Comparison of ENCODE assay signal across 15 cellular contexts in genomic region chr9:36141761-36142160, GRCh38. TPM values are rescaled to one million over a fixed set of nuclear protein-coding genes. Genes with fewer than 3 reads are reported as not detected.
DNase-seq lines count a peak whose midpoint lies in the region; ATAC-seq and TF ChIP-seq lines count a peak whose summit lies in the region.
"Had no signal": no experiment of that assay in that cellular context is flagged by ENCODE, and none has a peak within 500 bp of the region (broad histone marks: within the 10 kb centered on the region; RNA-seq: fewer than 3 reads in every experiment).

No MANE protein-coding gene starts in this region.

- no peak for DNase-seq in CD14-positive monocyte (ENCODE audit: low spot score)
- no peak for DNase-seq in amygdala (lab: John Stamatoyannopoulos, UW)
- no peak for DNase-seq in caudate nucleus (lab: John Stamatoyannopoulos, UW)
- DNase-seq: activated CD8-positive, alpha-beta memory T cell treated with anti-CD3 and anti-CD28 coated beads, Interleukin-2, amount 50 U/mL, for 4 hours; GDM1; GOT3; left ventricle myocardium superior; NCI-H2029; SHP77 had no signal

- ATAC-seq in gastroesophageal sphincter = no peak
- ATAC-seq in GM18519 (IDR thresholded peaks at IDR 0.05; ENCODE audit: low FRiP score, unreplicated experiment) = no peak
- ATAC-seq: left ventricle myocardium superior had no signal

- peaks cover 9% of the 10 kb centered on the region for H4K20me1 ChIP-seq in Loucy (ENCODE audit: insufficient read depth, low read length, poor library complexity, severe bottlenecking)

- TF ChIP-seq CTCF in CD14-positive monocyte (IDR thresholded peaks at IDR 0.05) = no peak
- no peak for TF ChIP-seq CTCF in Loucy (conservative IDR thresholded peaks at IDR 0.05; ENCODE audit: low read length)
- TF ChIP-seq CTCF in gastroesophageal sphincter (IDR thresholded peaks at IDR 0.05) = no peak

- H3K9ac ChIP-seq in Loucy (ENCODE audit: low read depth, low read length, poor library complexity, severe bottlenecking) = no peak overlapping the region
- no peak overlapping the region for H3K9ac ChIP-seq in skeletal muscle tissue (ENCODE audit: low read depth in 1 of 3, low read length in 3 of 3)

- H3K27ac Mint-ChIP-seq in CD14-positive monocyte = peak overlapping the region; percentile 95 to 98 (median 98)

- peaks cover 85% of the 10 kb centered on the region for H3K4me1 ChIP-seq in Loucy (ENCODE audit: insufficient read depth, low read length, poor library complexity, severe bottlenecking)
- H3K4me1 ChIP-seq in gastroesophageal sphincter = peaks cover 3 to 92% (median 61%) of the 10 kb centered on the region in 3 donors
- H3K4me1 ChIP-seq in skeletal muscle tissue (ENCODE audit: control insufficient read depth in 3 of 3, insufficient read depth in 3 of 3, low read length in 3 of 3) = peaks cover 27 to 38% (median 36%) of the 10 kb centered on the region in 3 donors

- H3K79me2 ChIP-seq in Loucy (ENCODE audit: insufficient read depth, low read length) = peaks cover 74% of the 10 kb centered on the region

- peaks cover 0 to 4% (median 0%) of the 10 kb centered on the region in 3 donors for H3K27me3 Mint-ChIP-seq in CD14-positive monocyte (ENCODE audit: low read depth in 3 of 3)

- H3K9me2 ChIP-seq in Loucy (replicated peaks; ENCODE audit: low read depth, low read length) = no peaks in the 10 kb centered on the region

- WGBS in gastroesophageal sphincter (ENCODE audit: low coverage in 1 of 2), 2 donors = 72 to 100% methylated on average over 1 to 6 of the region's 7 CpGs

- H3K4me2 ChIP-seq in Loucy (ENCODE audit: low read depth, low read length, poor library complexity, severe bottlenecking) = peak overlapping the region; percentile 90

- peaks cover 0 to 3% (median 0%) of the 10 kb centered on the region in 7 donors for H3K9me3 Mint-ChIP-seq in CD14-positive monocyte

- H3K36me3 ChIP-seq in Loucy (ENCODE audit: insufficient read depth, low read length) (no peaks in the 10 kb centered on the region), gastroesophageal sphincter (peaks cover 0 to 6% of the 10 kb centered on the region in 2 donors), skeletal muscle tissue (ENCODE audit: control insufficient read depth in 3 of 3, insufficient read depth in 3 of 3, low read length in 3 of 3) (peaks cover 0 to 4% (median 0%) of the 10 kb centered on the region in 3 donors)
- H3K36me3 ChIP-seq: pancreas had no signal

- H2AFZ ChIP-seq in Loucy (ENCODE audit: low read length) = no peak overlapping the region

- intact Hi-C loops in CD14-positive monocyte (cut with micrococcal nuclease) = no loop called here

- no peaks in the 10 kb centered on the region for H3F3A ChIP-seq in Loucy (ENCODE audit: low read depth)

- H3K9me3 ChIP-seq in Loucy (ENCODE audit: insufficient read depth, low read depth, low read length) (no peaks in the 10 kb centered on the region), gastroesophageal sphincter (peaks cover 0 to 5% (median 0%) of the 10 kb centered on the region in 3 donors), skeletal muscle tissue (ENCODE audit: control insufficient read depth in 3 of 3, low read length in 3 of 3) (peaks cover 0 to 3% (median 0%) of the 10 kb centered on the region in 3 donors)
- H3K9me3 ChIP-seq: pancreas had no signal

- H3K4me3 Mint-ChIP-seq in CD14-positive monocyte = no peak overlapping the region

- peak overlapping the region; percentile 82 to 95 (median 93) for H3K27ac ChIP-seq in gastroesophageal sphincter
- H3K27ac ChIP-seq in skeletal muscle tissue (ENCODE audit: low read depth, low read length) = peak overlapping the region; percentile 75
- no peak overlapping the region for H3K27ac ChIP-seq in caudate nucleus (ENCODE audit: low read depth, low read length)

- TF ChIP-seq POLR2A in gastroesophageal sphincter (IDR thresholded peaks at IDR 0.05) = no peak

- peaks cover 53 to 75% of the 10 kb centered on the region in 2 donors for H3K36me3 Mint-ChIP-seq in CD14-positive monocyte

- H3K4me3 ChIP-seq in Loucy (ENCODE audit: low read length, poor library complexity, severe bottlenecking) = no peak overlapping the region
- no peak overlapping the region for H3K4me3 ChIP-seq in gastroesophageal sphincter
- H3K4me3 ChIP-seq in skeletal muscle tissue (ENCODE audit: low read length in 3 of 3) = no peak overlapping the region
- H3K4me3 ChIP-seq: pancreas had no signal

- H3K4me1 Mint-ChIP-seq in CD14-positive monocyte = peaks cover 98% of the 10 kb centered on the region

- no peaks in the 10 kb centered on the region for H3K27me3 ChIP-seq in Loucy (ENCODE audit: insufficient read depth, low read length, poor library complexity, severe bottlenecking)
- H3K27me3 ChIP-seq in gastroesophageal sphincter = no peaks in the 10 kb centered on the region
- H3K27me3 ChIP-seq in skeletal muscle tissue (ENCODE audit: control insufficient read depth in 3 of 3, insufficient read depth in 3 of 3, low read length in 3 of 3) = peaks cover 2 to 19% (median 8%) of the 10 kb centered on the region in 3 donors
- H3K27me3 ChIP-seq: pancreas had no signal

- no peak for TF ChIP-seq EP300 in gastroesophageal sphincter (IDR thresholded peaks at IDR 0.05)

RNA-seq across cellular contexts. Expression of gene GLIPR2, which starts 5.2 kb away (rescaled TPM):
- polyA plus RNA-seq in CD14-positive monocyte = 100 to 1,000 TPM; 520 to 528 TPM
- 10 to 100 TPM; 52.8 to 76.8 (median 59.8) TPM for total RNA-seq in gastroesophageal sphincter
- total RNA-seq in skeletal muscle tissue = 69.4 TPM

RNA-seq across cellular contexts. Expression of gene CCIN, which starts 27.4 kb away (rescaled TPM):
- under 1 TPM; 0.11 to 0.35 TPM for polyA plus RNA-seq in CD14-positive monocyte
- 1 to 10 TPM in 2 of 4 donors, under 1 TPM in 1, not detected in 1; 0.31 to 1.7 (median 1.5) TPM for total RNA-seq in gastroesophageal sphincter
- total RNA-seq in skeletal muscle tissue = 1.0 TPM
- polyA plus RNA-seq: esophagus had no signal

RNA-seq across cellular contexts. Expression of gene CLTA, which starts 49.0 kb away (rescaled TPM):
- polyA plus RNA-seq in CD14-positive monocyte = 100 to 1,000 TPM; 225 to 262 TPM
- 100 to 1,000 TPM; 136 to 195 (median 158) TPM for total RNA-seq in gastroesophageal sphincter
- 114 TPM for total RNA-seq in skeletal muscle tissue
